In genomic region chr10:30456262-30456661, GRCh38 we compare ENCODE assay signal across 8 cellular contexts. TPM values are rescaled to one million over a fixed set of nuclear protein-coding genes. Genes with fewer than 3 reads are reported as not detected.
DNase-seq lines count a peak whose midpoint lies in the region; ATAC-seq and TF ChIP-seq lines count a peak whose summit lies in the region.

No MANE protein-coding gene starts in this region.

- peak overlapping the region; percentile 49 for H3K27ac Mint-ChIP-seq in type B pancreatic cell

- H3K4me1 Mint-ChIP-seq in type B pancreatic cell (ENCODE audit: unreplicated experiment) = peaks cover 20% of the 10 kb centered on the region

- H3K4me3 Mint-ChIP-seq in type B pancreatic cell = no peak overlapping the region

- no peaks in the 10 kb centered on the region for H3K27me3 Mint-ChIP-seq in type B pancreatic cell

- H3K27ac ChIP-seq in esophagus (ENCODE audit: low read depth in 2 of 2, low read length in 1 of 2) = peak overlapping the region; percentile 61

- no peak for TF ChIP-seq CTCF in GM12865 (IDR thresholded peaks at IDR 0.05; ENCODE audit: insufficient read depth, low read depth, low read length, missing control alignments)
- TF ChIP-seq CTCF in type B pancreatic cell (conservative IDR thresholded peaks at IDR 0.05) = no peak

- no peaks in the 10 kb centered on the region for H3K9me3 ChIP-seq in esophagus (ENCODE audit: control insufficient read depth in 2 of 2, insufficient read depth in 1 of 2, low read depth in 1 of 2, low read length in 1 of 2)

- peaks cover 14% of the 10 kb centered on the region for H3K36me3 Mint-ChIP-seq in type B pancreatic cell

- WGBS in esophagus, 2 donors = 47 to 53% methylated on average over 4 of the region's 4 CpGs

- H3K4me3 ChIP-seq in GM12865 (ENCODE audit: low read depth, low read length) (no peak overlapping the region), esophagus (ENCODE audit: low read depth in 1 of 2, low read length in 2 of 2) (no peak overlapping the region)

- peaks cover 4 to 7% of the 10 kb centered on the region in 2 donors for H3K4me1 ChIP-seq in esophagus (ENCODE audit: control insufficient read depth in 2 of 2, insufficient read depth in 2 of 2, low read length in 1 of 2)

- DNase-seq in GM12865 (ENCODE audit: low read depth) (peak; percentile 90), MV-4-11 (lab: John Stamatoyannopoulos, UW) (peak; percentile 75), type B pancreatic cell (ENCODE audit: extremely low spot score, unreplicated experiment) (no peak), NCI-H526 (lab: John Stamatoyannopoulos, UW) (no peak), HK-2 (ENCODE audit: unreplicated experiment) (no peak), COLO829 (ENCODE audit: low spot score) (no peak)

- H3K27me3 ChIP-seq in esophagus (ENCODE audit: control insufficient read depth in 1 of 2, insufficient read depth in 2 of 2, low read length in 2 of 2) = no peaks in the 10 kb centered on the region

- H3K9me3 Mint-ChIP-seq in type B pancreatic cell = no peaks in the 10 kb centered on the region

- peaks cover 2 to 11% of the 10 kb centered on the region in 2 donors for H3K36me3 ChIP-seq in esophagus (ENCODE audit: control insufficient read depth in 2 of 2, insufficient read depth in 2 of 2, low read length in 1 of 2)

- peak; percentile 80 for ATAC-seq in GM21576 (IDR thresholded peaks at IDR 0.05; ENCODE audit: unreplicated experiment)

RNA-seq across cellular contexts. Expression of gene MAP3K8, which starts 22.3 kb away (rescaled TPM):
- 10 to 100 TPM; 13.7 to 20.1 TPM for polyA plus RNA-seq in esophagus
- 22.6 and 37.3 TPM in 2 replicates for total RNA-seq in type B pancreatic cell (ENCODE audit: low replicate concordance)

Comparison
In these comparisons a context has a peak if more than half of its experiments do, and no peak if none do; other contexts are left out.
1. DNase-seq: peak in GM12865 (single experiment) and MV-4-11 (single experiment); none in type B pancreatic cell (single experiment), NCI-H526 (0 of 2), HK-2 (single experiment) and COLO829 (single experiment).